Comparison of ENCODE assay signal across 8 cellular contexts in the genomic region with DNA sequence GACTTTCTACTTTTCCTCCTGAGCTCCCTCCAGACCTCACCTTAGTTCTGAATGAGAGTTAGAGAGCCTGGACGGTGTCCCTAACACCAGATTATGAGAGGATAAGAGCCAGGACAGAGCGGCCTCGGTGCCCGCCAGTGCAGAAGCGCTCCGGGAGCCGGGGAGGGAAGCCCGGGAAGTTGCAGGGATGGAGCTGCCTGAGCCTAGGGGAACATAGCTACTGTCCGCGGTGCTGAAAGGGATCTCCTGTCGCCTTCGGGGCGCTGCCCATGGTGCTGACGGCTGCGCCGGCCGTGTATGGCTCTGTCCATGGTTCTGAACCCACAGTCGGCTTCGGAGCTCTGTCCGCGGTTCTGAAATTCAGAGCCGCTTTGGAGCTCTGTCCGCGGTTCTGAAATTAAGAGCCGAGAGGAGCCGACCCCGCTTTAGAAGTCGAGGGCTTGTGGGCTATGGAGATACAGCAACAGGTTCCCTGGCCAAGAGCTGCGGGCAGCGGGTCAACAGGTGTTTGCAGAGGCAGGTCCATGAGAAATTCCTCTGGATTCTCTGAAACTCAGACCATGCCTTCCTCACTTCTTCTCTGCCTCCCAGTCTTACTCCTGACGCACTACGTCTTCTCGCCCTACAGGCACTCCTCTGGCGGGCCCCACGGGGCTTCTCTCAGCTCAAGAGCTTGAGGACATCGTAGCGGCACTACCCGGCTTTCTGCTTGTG. TPM values are rescaled to one million over a fixed set of nuclear protein-coding genes. Genes with fewer than 3 reads are reported as not detected.
DNase-seq lines count a peak whose midpoint lies in the region; ATAC-seq and TF ChIP-seq lines count a peak whose summit lies in the region.

No MANE protein-coding gene starts in this region.

- H3K9me3 ChIP-seq in HUES6 (ENCODE audit: control insufficient read depth, insufficient read depth, low read depth, low read length) (no peaks in the 10 kb centered on the region), vagina (no peaks in the 10 kb centered on the region)

- peaks cover 30% of the 10 kb centered on the region for H3K4me1 Mint-ChIP-seq in chondrocyte (ENCODE audit: low read depth)

- H3K36me3 ChIP-seq in GM06990 (ENCODE audit: control insufficient read depth, insufficient read depth, low read length) (no peaks in the 10 kb centered on the region), HUES6 (ENCODE audit: control insufficient read depth, insufficient read depth, low read length) (no peaks in the 10 kb centered on the region), vagina (no peaks in the 10 kb centered on the region)

- H3K36me3 Mint-ChIP-seq in chondrocyte (ENCODE audit: low read depth), result peaks cover 13% of the 10 kb centered on the region

- TF ChIP-seq POLR2A in vagina (IDR thresholded peaks at IDR 0.05), result no peak

- H3K4me1 ChIP-seq in HUES6 (ENCODE audit: control insufficient read depth, insufficient read depth, low read length) (peaks cover 25% of the 10 kb centered on the region), vagina (peaks cover 10% of the 10 kb centered on the region)

- H3K27ac ChIP-seq in HUES6 (ENCODE audit: low read depth, low read length), result no peak overlapping the region
- H3K27ac ChIP-seq in vagina, result no peak overlapping the region

- intact Hi-C loops in left cardiac atrium (cut with DNase I), result no loop called here
- intact Hi-C loops in vagina (cut with DNase I), result no loop called here

- H3K4me3 ChIP-seq in GM06990 (replicated peaks; ENCODE audit: low read depth, low read length) (no peak overlapping the region), HUES6 (ENCODE audit: low read depth, low read length) (peak overlapping the region; percentile 56), vagina (no peak overlapping the region)

- DNase-seq in GM06990 (ENCODE audit: extremely low read depth, insufficient read length), result peak; percentile 82
- peak; percentile 86 for DNase-seq in T-helper 9 cell
- peak in 52 of 56 donors; percentile 36 to 92 (median 72) for DNase-seq in amygdala (lab: John Stamatoyannopoulos, UW)
- DNase-seq in left cardiac atrium, result peak; percentile 92
- DNase-seq in pulmonary artery endothelial cell (ENCODE audit: low read depth, low spot score), result peak; percentile 50
- DNase-seq in vagina (ENCODE audit: extremely low spot score in 2 of 2), result no peak
- DNase-seq in chondrocyte (ENCODE audit: low spot score), result no peak

- H3K27me3 Mint-ChIP-seq in chondrocyte (ENCODE audit: low read depth), result peaks cover 6% of the 10 kb centered on the region

- no peak overlapping the region for H3K4me3 Mint-ChIP-seq in chondrocyte (ENCODE audit: unreplicated experiment)

- no peaks in the 10 kb centered on the region; the same call in none of the 2 replicates for H3K27me3 ChIP-seq in GM06990 (replicated peaks; ENCODE audit: control insufficient read depth, insufficient read depth, low read length)
- H3K27me3 ChIP-seq in HUES6 (ENCODE audit: control insufficient read depth, insufficient read depth, low read length), result peaks cover 39% of the 10 kb centered on the region
- no peaks in the 10 kb centered on the region for H3K27me3 ChIP-seq in vagina

- peak; percentile 81 to 88 for ATAC-seq in left cardiac atrium

- no peaks in the 10 kb centered on the region for H3K9me3 Mint-ChIP-seq in chondrocyte (ENCODE audit: low read depth)

- no peak overlapping the region for H3K27ac Mint-ChIP-seq in chondrocyte (ENCODE audit: unreplicated experiment)

- no peak overlapping the region for H3K9ac ChIP-seq in HUES6 (ENCODE audit: low read length)

- TF ChIP-seq CTCF in GM06990 (IDR thresholded peaks at IDR 0.05; ENCODE audit: insufficient read depth, low read length, poor library complexity, severe bottlenecking) (no peak), vagina (IDR thresholded peaks at IDR 0.05) (peak; percentile 9 to 37 (median 22)), chondrocyte (IDR thresholded peaks at IDR 0.05) (no peak)

RNA-seq across cellular contexts. Expression of gene NPAS4, which starts 0.8 kb away (rescaled TPM):
- total RNA-seq in left cardiac atrium, result under 1 TPM; 0.18 to 0.68 TPM
- not detected in 2 replicates for total RNA-seq in pulmonary artery endothelial cell
- total RNA-seq in vagina, result not detected
- 0.60 to 1.7 TPM (median 1.2 TPM) in 3 replicates for total RNA-seq in chondrocyte

RNA-seq across cellular contexts. Expression of gene MRPL11, which starts 17.0 kb away (rescaled TPM):
- total RNA-seq in left cardiac atrium, result 10 to 100 TPM; 43.1 to 47.0 TPM
- 46.9 and 48.5 TPM in 2 replicates for total RNA-seq in pulmonary artery endothelial cell
- 49.4 TPM for total RNA-seq in vagina
- 30.9 to 45.6 TPM (median 35.9 TPM) in 3 replicates for total RNA-seq in chondrocyte

RNA-seq across cellular contexts. Expression of gene PELI3, which starts 45.1 kb away (rescaled TPM):
- total RNA-seq in left cardiac atrium (10 to 100 TPM in 1 of 2 donors, 1 to 10 TPM in 1; 9.1 to 11.0 TPM), pulmonary artery endothelial cell (4.0 and 5.2 TPM in 2 replicates), vagina (21.6 TPM), chondrocyte (9.1 to 10.5 TPM (median 10.0 TPM) in 3 replicates)

RNA-seq across cellular contexts. Expression of gene SLC29A2, which starts 50.1 kb away (rescaled TPM):
- 10 to 100 TPM; 15.1 to 16.6 TPM for total RNA-seq in left cardiac atrium
- 0.33 and 0.85 TPM in 2 replicates for total RNA-seq in pulmonary artery endothelial cell
- total RNA-seq in vagina, result 4.2 TPM
- total RNA-seq in chondrocyte, result 2.6 to 8.9 TPM (median 7.9 TPM) in 3 replicates

RNA-seq across cellular contexts. Expression of gene DPP3, which starts 58.6 kb away (rescaled TPM):
- 10 to 100 TPM; 18.5 TPM for total RNA-seq in left cardiac atrium
- 65.5 and 89.1 TPM in 2 replicates for total RNA-seq in pulmonary artery endothelial cell
- total RNA-seq in vagina, result 10.8 TPM
- total RNA-seq in chondrocyte, result 43.2 to 54.7 TPM (median 44.4 TPM) in 3 replicates

Comparison
In these comparisons a context has a peak if more than half of its experiments do, and no peak if none do; other contexts are left out.
1. DNase-seq: peak in GM06990 (single experiment), T-helper 9 cell (single experiment), amygdala (52 of 56), left cardiac atrium (single experiment) and pulmonary artery endothelial cell (single experiment); none in vagina (0 of 2) and chondrocyte (single experiment).
2. CTCF ChIP-seq: peak in vagina (3 of 3); none in GM06990 (single experiment) and chondrocyte (single experiment).